1 cellular context compared by ENCODE assay signal in the genomic region with DNA sequence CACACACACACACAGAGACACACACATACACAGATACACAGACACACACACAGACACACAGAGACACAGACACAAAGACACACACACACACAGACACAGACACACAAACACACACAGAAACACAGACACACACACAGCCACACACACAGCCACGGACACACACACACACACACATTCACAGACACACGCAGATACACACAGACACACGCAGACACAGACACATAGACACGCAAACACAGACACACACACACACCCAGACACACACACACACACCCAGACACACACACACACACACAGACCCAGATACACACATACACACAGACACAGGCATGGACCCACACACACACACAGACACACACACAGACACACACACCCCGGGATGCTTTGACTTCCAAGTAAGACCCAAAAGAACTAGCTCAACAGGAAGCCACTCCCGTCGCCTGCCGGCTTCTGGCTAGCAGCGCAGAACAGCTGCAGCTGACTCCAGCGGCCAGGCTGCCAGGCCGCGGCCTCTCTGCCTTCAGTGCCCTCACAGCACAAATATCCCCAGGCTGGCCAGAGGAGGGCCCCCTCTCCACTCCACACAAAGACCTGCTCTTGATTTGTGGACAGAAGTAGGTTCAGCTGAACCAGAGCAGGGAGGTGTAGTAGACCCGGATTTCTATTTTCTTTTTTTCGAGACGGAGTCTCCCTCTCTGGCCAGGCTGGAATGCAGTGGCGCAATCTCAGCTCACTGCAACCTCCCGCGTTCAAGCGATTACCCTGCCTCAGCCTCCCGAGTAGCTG.
TF ChIP-seq lines count a peak whose summit lies in the region.

No MANE protein-coding gene starts in this region.

TF ChIP-seq in SK-N-SH, 30 proteins besides CTCF, POLR2A, EP300 and RAD21 (continued from another document):
- TF ChIP-seq REST (IDR thresholded peaks at IDR 0.05; ENCODE audit: low read depth, low read length) (no peak), RXRA (IDR thresholded peaks at IDR 0.05; ENCODE audit: borderline replicate concordance, low read depth) (no peak), NRF1 (IDR thresholded peaks at IDR 0.05; ENCODE audit: low read depth, low read length) (no peak), JUND (IDR thresholded peaks at IDR 0.05) (no peak), NFIC (IDR thresholded peaks at IDR 0.05; ENCODE audit: borderline replicate concordance) (no peak), SMC3 (IDR thresholded peaks at IDR 0.05; ENCODE audit: low read depth, low read length) (peak; percentile 87), POLR2AphosphoS5 (IDR thresholded peaks at IDR 0.05; ENCODE audit: low read depth, low read length) (no peak), MEF2A (IDR thresholded peaks at IDR 0.05; ENCODE audit: borderline replicate concordance, low read depth) (no peak), FOXM1 (IDR thresholded peaks at IDR 0.05; ENCODE audit: low read depth) (no peak), FOXJ3 (CRISPR knock-in tag; IDR thresholded peaks at IDR 0.05) (peak; percentile 11; the same call in 1 of the 2 replicates), SIN3A (IDR thresholded peaks at IDR 0.05; ENCODE audit: borderline replicate concordance, low read depth, low read length) (peak; percentile 74; the same call in 1 of the 2 replicates), MXI1 (IDR thresholded peaks at IDR 0.05; ENCODE audit: low read depth, low read length) (peak; percentile 60; the same call in 1 of the 2 replicates), TCF12 (IDR thresholded peaks at IDR 0.05) (no peak)
- TF ChIP-seq, protein P1, sequence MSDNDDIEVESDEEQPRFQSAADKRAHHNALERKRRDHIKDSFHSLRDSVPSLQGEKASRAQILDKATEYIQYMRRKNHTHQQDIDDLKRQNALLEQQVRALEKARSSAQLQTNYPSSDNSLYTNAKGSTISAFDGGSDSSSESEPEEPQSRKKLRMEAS (IDR thresholded peaks at IDR 0.05; ENCODE audit: low read depth): no peak
- TF ChIP-seq, protein P2, sequence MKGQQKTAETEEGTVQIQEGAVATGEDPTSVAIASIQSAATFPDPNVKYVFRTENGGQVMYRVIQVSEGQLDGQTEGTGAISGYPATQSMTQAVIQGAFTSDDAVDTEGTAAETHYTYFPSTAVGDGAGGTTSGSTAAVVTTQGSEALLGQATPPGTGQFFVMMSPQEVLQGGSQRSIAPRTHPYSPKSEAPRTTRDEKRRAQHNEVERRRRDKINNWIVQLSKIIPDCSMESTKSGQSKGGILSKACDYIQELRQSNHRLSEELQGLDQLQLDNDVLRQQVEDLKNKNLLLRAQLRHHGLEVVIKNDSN (IDR thresholded peaks at IDR 0.05; ENCODE audit: borderline replicate concordance, low read depth): no peak
- TF ChIP-seq, protein P3, sequence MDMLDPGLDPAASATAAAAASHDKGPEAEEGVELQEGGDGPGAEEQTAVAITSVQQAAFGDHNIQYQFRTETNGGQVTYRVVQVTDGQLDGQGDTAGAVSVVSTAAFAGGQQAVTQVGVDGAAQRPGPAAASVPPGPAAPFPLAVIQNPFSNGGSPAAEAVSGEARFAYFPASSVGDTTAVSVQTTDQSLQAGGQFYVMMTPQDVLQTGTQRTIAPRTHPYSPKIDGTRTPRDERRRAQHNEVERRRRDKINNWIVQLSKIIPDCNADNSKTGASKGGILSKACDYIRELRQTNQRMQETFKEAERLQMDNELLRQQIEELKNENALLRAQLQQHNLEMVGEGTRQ (IDR thresholded peaks at IDR 0.05; ENCODE audit: borderline replicate concordance, low read depth, low read length): no peak
